Comparison of ENCODE assay signal across 18 cellular contexts in the genomic region with DNA sequence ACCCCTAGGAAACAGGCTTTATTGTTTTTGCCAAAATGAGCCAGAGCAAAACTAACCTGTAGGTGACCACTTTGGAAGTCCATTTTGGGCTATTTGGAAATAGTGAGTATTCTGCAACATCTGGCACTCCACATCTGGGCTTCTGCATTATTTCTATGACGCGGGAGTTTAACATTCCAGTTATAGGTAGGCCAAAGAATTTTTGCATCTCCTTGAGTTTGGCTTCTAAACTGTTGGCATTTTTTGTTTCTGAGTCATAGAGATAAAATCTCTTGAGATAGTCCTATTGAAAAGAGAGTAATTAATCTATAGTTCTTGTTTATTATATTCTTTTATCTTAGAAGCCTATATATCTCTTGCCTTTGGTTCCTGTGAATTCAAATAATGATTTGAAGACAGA. TPM values are rescaled to one million over a fixed set of nuclear protein-coding genes. Genes with fewer than 3 reads are reported as not detected.
DNase-seq lines count a peak whose midpoint lies in the region; FAIRE-seq and TF ChIP-seq lines count a peak whose summit lies in the region.
"Had no signal": no experiment of that assay in that cellular context is flagged by ENCODE, and none has a peak within 500 bp of the region (broad histone marks: within the 10 kb centered on the region; RNA-seq: fewer than 3 reads in every experiment).

No MANE protein-coding gene starts in this region.

- no peaks in the 10 kb centered on the region for H3K27me3 Mint-ChIP-seq in Calu3 (ENCODE audit: unreplicated experiment)

- H2BK15ac ChIP-seq in mesendoderm (replicated peaks; ENCODE audit: low read depth): no peak overlapping the region

- no peak overlapping the region for H3K27ac ChIP-seq in mesendoderm (ENCODE audit: low read depth, low read length)
- H3K27ac ChIP-seq: PC-9 had no signal

- H3K4ac ChIP-seq in mesendoderm (ENCODE audit: low read depth, low read length): no peak overlapping the region

- H2BK5ac ChIP-seq in mesendoderm (ENCODE audit: low read length): no peak overlapping the region

- no peaks in the 10 kb centered on the region for H3K36me3 ChIP-seq in mesendoderm (ENCODE audit: control insufficient read depth, insufficient read depth, low read length)

- H3K4me3 ChIP-seq in mesendoderm (ENCODE audit: low read length): no peak overlapping the region
- H3K4me3 ChIP-seq: PC-9 had no signal

- H3K27ac Mint-ChIP-seq in Calu3 (ENCODE audit: unreplicated experiment): peak overlapping the region; percentile 39
- H3K27ac Mint-ChIP-seq: T-helper 2 cell treated with Interferon-gamma antibody and Interleukin-4, amounts not matched to agents 5 μg/mL and 100 μg/mL, for 36 hours had no signal

- no peaks in the 10 kb centered on the region for H3K79me1 ChIP-seq in mesendoderm (ENCODE audit: low read length)

- no peak overlapping the region for H3K9ac ChIP-seq in mesendoderm (ENCODE audit: low read length)

- H2AK5ac ChIP-seq in mesendoderm (ENCODE audit: low read length): no peak overlapping the region

- H2BK120ac ChIP-seq in mesendoderm (ENCODE audit: low read depth, low read length): no peak overlapping the region

- H3K4me3 Mint-ChIP-seq in Calu3 (ENCODE audit: low read depth, unreplicated experiment): peak overlapping the region; percentile 69
- H3K4me3 Mint-ChIP-seq: T-helper 2 cell treated with Interferon-gamma antibody and Interleukin-4, amounts not matched to agents 5 μg/mL and 100 μg/mL, for 36 hours had no signal

- H3K79me2 ChIP-seq in mesendoderm (ENCODE audit: control insufficient read depth, insufficient read depth, low read length): no peaks in the 10 kb centered on the region

- FAIRE-seq in H54 (lab: Jason Lieb, UNC): no peak
- FAIRE-seq: G401.6, GM12892, GM19239, H1 had no signal

- no peaks in the 10 kb centered on the region for H3K36me3 Mint-ChIP-seq in Calu3 (ENCODE audit: insufficient read depth, unreplicated experiment)

- intact Hi-C loops in Calu3 (cut with micrococcal nuclease; ENCODE audit: unreplicated experiment): loop anchor here (5.0 kb wide), 1 partner anchor 85 kb away; no protein-coding TSS in a partner anchor

- TF ChIP-seq CTCF in Calu3 (IDR thresholded peaks at IDR 0.05; ENCODE audit: unreplicated experiment): no peak

- CTCF ChIA-PET in Calu3 (lab: Charles Lee): interaction anchor here (1.4 kb wide), 1 partner anchor 85 kb away, joined by 3 read pairs; no protein-coding TSS in a partner anchor

- no peak overlapping the region for H3K56ac ChIP-seq in mesendoderm (ENCODE audit: low read length)

- no CpG with 5 or more reads among the region's 2 CpGs for WGBS in mesendoderm (ENCODE audit: extremely low coverage, insufficient coverage, low lambda C conversion rate)

- no peaks in the 10 kb centered on the region for H3K27me3 ChIP-seq in mesendoderm (ENCODE audit: insufficient read depth, low read length, poor library complexity)

- TF ChIP-seq POLR2A in H54 (IDR thresholded peaks at IDR 0.05; ENCODE audit: low read depth, low read length): no peak

- no peak overlapping the region for H4K5ac ChIP-seq in mesendoderm (ENCODE audit: low read length)

- H3K18ac ChIP-seq in mesendoderm (ENCODE audit: low read length): no peak overlapping the region

- no peak overlapping the region for H3K4me2 ChIP-seq in mesendoderm (ENCODE audit: low read length)
- H3K4me2 ChIP-seq: PC-9 had no signal

- no TSS peak for BruUV-seq in Calu3 (replicated peaks; lab: Mats Ljungman, UMichigan)

- no peaks in the 10 kb centered on the region for H3K4me1 ChIP-seq in mesendoderm (ENCODE audit: control insufficient read depth, low read depth, low read length)

- peaks cover 22% of the 10 kb centered on the region for H3K4me1 Mint-ChIP-seq in Calu3 (ENCODE audit: low read depth, unreplicated experiment)

- no peak for DNase-seq in Calu3
- peak; percentile 38 for DNase-seq in M059J (ENCODE audit: low read depth)
- peak; percentile 44 for DNase-seq in astrocyte of the hippocampus (ENCODE audit: low read depth, low spot score)
- DNase-seq in mesendoderm: peak; percentile 52
- no peak for DNase-seq in H54 (ENCODE audit: insufficient read length, low spot score)
- no peak for DNase-seq in HPDE6-E6E7 (ENCODE audit: extremely low spot score)
- no peak for DNase-seq in AG08396 (ENCODE audit: low spot score)
- DNase-seq: C1 segment of cervical spinal cord, NCI-H1092, NCI-H2107, NCI-H345, SHP77 treated with DMSO at 0.1 percent for 48 hours had no signal

- H4K8ac ChIP-seq in mesendoderm (ENCODE audit: low read depth, low read length): no peak overlapping the region

- no peak overlapping the region for H3K23ac ChIP-seq in mesendoderm (ENCODE audit: low read length)

- H3K9me3 Mint-ChIP-seq in Calu3 (ENCODE audit: low read depth, unreplicated experiment): no peaks in the 10 kb centered on the region
- H3K9me3 Mint-ChIP-seq: T-helper 2 cell treated with Interferon-gamma antibody and Interleukin-4, amounts not matched to agents 5 μg/mL and 100 μg/mL, for 36 hours had no signal

RNA-seq across cellular contexts. Expression of gene MMP7, which starts 2.8 kb away (rescaled TPM):
- total RNA-seq in Calu3 (2022): 95.5 and 171 TPM in 2 replicates
- 0.34 and 1.2 TPM in 2 replicates for total RNA-seq in M059J (2014; rRNA removed; shearing (Covaris generic))
- not detected for polyA plus RNA-seq in mesendoderm (2013, experiment 1 of 2)
- not detected for polyA plus RNA-seq in mesendoderm (2013, experiment 2 of 2)
- total RNA-seq: H1 had no signal
- polyA plus RNA-seq: H1 had no signal

Comparison
In these comparisons a context has a peak if more than half of its experiments do, and no peak if none do; other contexts are left out.
1. DNase-seq: peak in M059J (single experiment), astrocyte of the hippocampus (single experiment) and mesendoderm (single experiment); none in Calu3 (single experiment), H54 (single experiment), HPDE6-E6E7 (single experiment) and AG08396 (single experiment).
2. RNA of gene MMP7, which starts 2.8 kb away (total RNA-seq): 95.5 to 171 TPM in Calu3; 0.34 to 1.2 TPM in M059J; every median in the first group is over 10 times any median in the second.